ENCODE assay signal across 29 cellular contexts in the genomic region with DNA sequence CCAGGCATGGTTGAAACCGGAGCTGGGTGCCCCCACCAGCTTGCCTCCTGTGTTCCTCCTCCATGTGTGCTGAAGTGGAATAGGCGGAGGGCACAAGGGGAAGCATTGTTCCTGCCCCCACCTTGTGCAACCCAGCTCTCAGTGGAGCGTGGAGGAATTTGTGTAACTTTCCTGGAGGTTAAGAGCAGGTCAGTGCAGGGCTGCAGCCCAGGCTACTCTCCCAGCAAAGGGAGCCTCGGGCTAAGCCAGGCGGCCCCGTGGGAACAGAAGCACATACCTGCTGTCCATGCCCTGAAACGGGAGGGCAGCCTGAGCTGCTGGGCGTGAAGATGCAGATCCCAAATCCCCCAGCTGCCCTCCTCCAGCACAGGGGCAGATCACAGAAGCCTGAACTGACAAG.
DNase-seq lines count a peak whose midpoint lies in the region; ATAC-seq, FAIRE-seq and TF ChIP-seq lines count a peak whose summit lies in the region.
"Had no signal": no experiment of that assay in that cellular context is flagged by ENCODE, and none has a peak within 500 bp of the region (broad histone marks: within the 10 kb centered on the region; RNA-seq: fewer than 3 reads in every experiment).

No MANE protein-coding gene starts in this region.

- POLR2A ChIA-PET in HepG2 (lab: Yijun Ruan, JAX): no interaction called here

- 2% methylated on average over 7 of the region's 8 CpGs for WGBS in HepG2 (ENCODE audit: low lambda C conversion rate)
- 27% methylated on average over 3 of the region's 8 CpGs for WGBS in right lobe of liver (ENCODE audit: insufficient coverage, low coverage, low lambda C conversion rate, missing lambda C conversion rate)
- WGBS in thyroid gland, 2 donors: 0 to 10% methylated on average over 2 to 8 of the region's 8 CpGs

- H4K20me1 ChIP-seq in HepG2 (ENCODE audit: insufficient read depth, low read length): no peaks in the 10 kb centered on the region

- ATAC-seq in HepG2 (peak; percentile 82), right lobe of liver (no peak)
- ATAC-seq: activated CD8-positive, alpha-beta memory T cell treated with anti-CD3 and anti-CD28 coated beads, Interleukin-2, amount 10 ng/mL, durations not matched to agents 7 days and 5 days; activated T-cell treated with anti-CD3 and anti-CD28 coated beads, Interleukin-2, amount 50 U/mL, for 72 hours; body of pancreas; gastroesophageal sphincter; naive thymus-derived CD8-positive, alpha-beta T cell; Panc1 had no signal

- in situ Hi-C loops in HepG2 (cut with HindIII; ENCODE audit: extremely low pct_ligation_motif_present, low pct_unique_long_range_greater_than_20kb): no loop called here

- H3K27ac ChIP-seq in HepG2 (ENCODE audit: extremely low read length, insufficient read depth, low read length): no peak overlapping the region
- H3K27ac ChIP-seq in right lobe of liver: no peak overlapping the region
- no peak overlapping the region for H3K27ac ChIP-seq in thyroid gland
- H3K27ac ChIP-seq: adrenal gland, body of pancreas, dorsolateral prefrontal cortex, gastroesophageal sphincter, ovary, upper lobe of left lung had no signal

- H3K4me1 ChIP-seq in HepG2 (ENCODE audit: insufficient read depth, low read length) (peaks cover 11% of the 10 kb centered on the region), right lobe of liver (no peaks in the 10 kb centered on the region), thyroid gland (peaks cover 11 to 18% of the 10 kb centered on the region in 2 donors)
- H3K4me1 ChIP-seq: adrenal gland, body of pancreas, gastroesophageal sphincter, upper lobe of left lung had no signal

- CTCF ChIA-PET in HepG2 (lab: Yijun Ruan, JAX; ENCODE audit: low intra/inter-chr PET ratio, low total read pairs): no interaction called here

- intact Hi-C loops in HepG2 (cut with micrococcal nuclease; ENCODE audit: unreplicated experiment): no loop called here
- intact Hi-C loops in right lobe of liver (cut with DNase I): no loop called here
- intact Hi-C loops in thyroid gland (cut with DNase I): no loop called here

- TF ChIP-seq RAD21 in HepG2 (CRISPR knock-in tag; IDR thresholded peaks at IDR 0.05): no peak

- peak; percentile 71 for DNase-seq in HepG2 (ENCODE audit: low spot score)
- no peak for DNase-seq in right lobe of liver
- DNase-seq in NCI-H510A treated with DMSO at 0.1 percent for 48 hours (lab: John Stamatoyannopoulos, UW): peak; percentile 41
- peak; percentile 62 for DNase-seq in iPS-NIHi11 (ENCODE audit: low spot score)
- peak; percentile 59 to 65 for DNase-seq in thyroid gland
- no peak for DNase-seq in D341Med (ENCODE audit: low spot score)
- DNase-seq in occipital lobe (lab: John Stamatoyannopoulos, UW): no peak
- no peak for DNase-seq in stimulated activated naive CD4-positive, alpha-beta T cell treated with Interleukin-2 at 50 U/mL for 16 hours (lab: John Stamatoyannopoulos, UW)
- DNase-seq: activated CD4-positive, alpha-beta T cell treated with anti-CD3 and anti-CD28 coated beads, Interleukin-2, amount 50 U/mL, for 1 hour; activated CD8-positive, alpha-beta memory T cell treated with anti-CD3 and anti-CD28 coated beads, Interleukin-2, amount 10 ng/mL, durations not matched to agents 7 days and 5 days; activated naive CD4-positive, alpha-beta T cell treated with Interleukin-2 at 50 U/mL for 16 hours; activated T-cell treated with anti-CD3 and anti-CD28 coated beads, Interleukin-2, amount 50 U/mL, for 72 hours; adrenal gland; body of pancreas; DND-41; dorsolateral prefrontal cortex; Kasumi-1; naive thymus-derived CD8-positive, alpha-beta T cell; NCI-H1694; NCI-H226; NK-92 treated with Interleukin-12 subunit alpha and Interleukin-12 subunit beta, amount 100 ng/mL, for 24 hours; ovary; SHP77 treated with DMSO at 0.1 percent for 48 hours; stimulated activated CD4-positive, alpha-beta T cell treated with anti-CD3 and anti-CD28 coated beads, Interleukin-2, amount 100 ng/mL, for 24 hours; SW 1271; upper lobe of left lung had no signal

- H3K4me2 ChIP-seq in HepG2 (ENCODE audit: low read depth, low read length): no peak overlapping the region; the same call in 1 of the 2 replicates

- no peak for TF ChIP-seq EP300 in HepG2 (IDR thresholded peaks at IDR 0.05; ENCODE audit: low read depth in 2 of 2, low read length in 2 of 2)
- no peak for TF ChIP-seq EP300 in HepG2 (CRISPR knock-in tag; IDR thresholded peaks at IDR 0.05; ENCODE audit: borderline replicate concordance)

- H3K79me2 ChIP-seq in HepG2 (ENCODE audit: insufficient read depth, low read length): no peaks in the 10 kb centered on the region

- H3K27me3 ChIP-seq in HepG2 (ENCODE audit: control insufficient read depth in 1 of 2, insufficient read depth in 2 of 2, low read length in 2 of 2) (peaks cover 0 to 4% of the 10 kb centered on the region in 2 experiments; a peak in 1 of 5 replicates), right lobe of liver (no peaks in the 10 kb centered on the region), thyroid gland (no peaks in the 10 kb centered on the region)
- H3K27me3 ChIP-seq: body of pancreas, ovary, upper lobe of left lung had no signal

- TF ChIP-seq POLR2A in HepG2 (IDR thresholded peaks at IDR 0.05; ENCODE audit: insufficient read depth in 1 of 2, low read depth in 2 of 2, low read length in 2 of 2) (no peak), right lobe of liver (IDR thresholded peaks at IDR 0.05) (no peak), thyroid gland (IDR thresholded peaks at IDR 0.05) (no peak)

- H3K9me3 ChIP-seq in HepG2 (ENCODE audit: low read length): no peaks in the 10 kb centered on the region
- no peaks in the 10 kb centered on the region for H3K9me3 ChIP-seq in right lobe of liver
- no peaks in the 10 kb centered on the region for H3K9me3 ChIP-seq in thyroid gland
- H3K9me3 ChIP-seq: adrenal gland, body of pancreas, gastroesophageal sphincter, ovary, upper lobe of left lung had no signal

- no peak overlapping the region for H2AFZ ChIP-seq in HepG2 (ENCODE audit: low read length)

- H3K36me3 ChIP-seq in HepG2 (replicated peaks in 1 of 2; ENCODE audit: control insufficient read depth in 1 of 2, insufficient read depth in 2 of 2, low read length in 2 of 2) (no peaks in the 10 kb centered on the region), right lobe of liver (no peaks in the 10 kb centered on the region), thyroid gland (no peaks in the 10 kb centered on the region)
- H3K36me3 ChIP-seq: adrenal gland, gastroesophageal sphincter, ovary, upper lobe of left lung had no signal

- no peak overlapping the region for H3K9ac ChIP-seq in HepG2 (ENCODE audit: insufficient read depth, low read depth, low read length)

- H3K4me3 ChIP-seq in HepG2 (replicated peaks in 1 of 3; ENCODE audit: insufficient read depth in 1 of 3, low read depth in 2 of 3, low read length in 3 of 3) (no peak overlapping the region), right lobe of liver (no peak overlapping the region), thyroid gland (replicated peaks in 1 of 3) (no peak overlapping the region)
- H3K4me3 ChIP-seq: adrenal gland, body of pancreas, dorsolateral prefrontal cortex, gastroesophageal sphincter, ovary, upper lobe of left lung had no signal

- no TSS peak for BruUV-seq in HepG2 (replicated peaks; lab: Mats Ljungman, UMichigan)

- no peak for FAIRE-seq in HepG2 (lab: Jason Lieb, UNC)
- FAIRE-seq: GM19239 had no signal

- TF ChIP-seq CTCF in HepG2 (CRISPR knock-in tag; IDR thresholded peaks at IDR 0.05): no peak
- TF ChIP-seq CTCF in right lobe of liver (IDR thresholded peaks at IDR 0.05): no peak
- no peak for TF ChIP-seq CTCF in thyroid gland (IDR thresholded peaks at IDR 0.05)

TF ChIP-seq in HepG2, 621 proteins besides CTCF, POLR2A, EP300 and RAD21 (continues in another document):
- TF ChIP-seq ZNF788 (CRISPR knock-in tag; IDR thresholded peaks at IDR 0.05; ENCODE audit: borderline replicate concordance): no peak
- TF ChIP-seq ARNT2 (CRISPR knock-in tag; IDR thresholded peaks at IDR 0.05; ENCODE audit: low read depth): no peak
- no peak for TF ChIP-seq SOX6 (IDR thresholded peaks at IDR 0.05)
- 0 out of 2 replicates have a peak, but pooled peaks have one; percentile 16 for TF ChIP-seq SOX6 (CRISPR knock-in tag; IDR thresholded peaks at IDR 0.05)
- TF ChIP-seq ZNF496 (CRISPR knock-in tag; IDR thresholded peaks at IDR 0.05; ENCODE audit: insufficient replicate concordance): no peak
- TF ChIP-seq GATAD2A (CRISPR knock-in tag; IDR thresholded peaks at IDR 0.05): 0 out of 2 replicates have a peak, but pooled peaks have one; percentile 15
- no peak for TF ChIP-seq ZC3H4 (CRISPR knock-in tag; IDR thresholded peaks at IDR 0.05; ENCODE audit: borderline replicate concordance)
- TF ChIP-seq, protein P1, sequence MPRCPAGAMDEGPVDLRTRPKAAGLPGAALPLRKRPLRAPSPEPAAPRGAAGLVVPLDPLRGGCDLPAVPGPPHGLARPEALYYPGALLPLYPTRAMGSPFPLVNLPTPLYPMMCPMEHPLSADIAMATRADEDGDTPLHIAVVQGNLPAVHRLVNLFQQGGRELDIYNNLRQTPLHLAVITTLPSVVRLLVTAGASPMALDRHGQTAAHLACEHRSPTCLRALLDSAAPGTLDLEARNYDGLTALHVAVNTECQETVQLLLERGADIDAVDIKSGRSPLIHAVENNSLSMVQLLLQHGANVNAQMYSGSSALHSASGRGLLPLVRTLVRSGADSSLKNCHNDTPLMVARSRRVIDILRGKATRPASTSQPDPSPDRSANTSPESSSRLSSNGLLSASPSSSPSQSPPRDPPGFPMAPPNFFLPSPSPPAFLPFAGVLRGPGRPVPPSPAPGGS (CRISPR knock-in tag; IDR thresholded peaks at IDR 0.05): no peak
- TF ChIP-seq ZNF256 (CRISPR knock-in tag; conservative IDR thresholded peaks at IDR 0.05): no peak
- TF ChIP-seq, protein P2, sequence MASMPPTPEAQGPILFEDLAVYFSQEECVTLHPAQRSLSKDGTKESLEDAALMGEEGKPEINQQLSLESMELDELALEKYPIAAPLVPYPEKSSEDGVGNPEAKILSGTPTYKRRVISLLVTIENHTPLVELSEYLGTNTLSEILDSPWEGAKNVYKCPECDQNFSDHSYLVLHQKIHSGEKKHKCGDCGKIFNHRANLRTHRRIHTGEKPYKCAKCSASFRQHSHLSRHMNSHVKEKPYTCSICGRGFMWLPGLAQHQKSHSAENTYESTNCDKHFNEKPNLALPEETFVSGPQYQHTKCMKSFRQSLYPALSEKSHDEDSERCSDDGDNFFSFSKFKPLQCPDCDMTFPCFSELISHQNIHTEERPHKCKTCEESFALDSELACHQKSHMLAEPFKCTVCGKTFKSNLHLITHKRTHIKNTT (CRISPR knock-in tag; IDR thresholded peaks at IDR 0.05): no peak
- TF ChIP-seq SYNCRIP (IDR thresholded peaks at IDR 0.05; ENCODE audit: insufficient read depth, low read depth, low read length): no peak
- TF ChIP-seq NR1H2 (CRISPR knock-in tag; IDR thresholded peaks at IDR 0.05; ENCODE audit: borderline replicate concordance, low read depth): no peak
- TF ChIP-seq RFXAP (CRISPR knock-in tag; IDR thresholded peaks at IDR 0.05; ENCODE audit: borderline replicate concordance): no peak
- TF ChIP-seq ZNF598 (CRISPR knock-in tag; IDR thresholded peaks at IDR 0.05; ENCODE audit: borderline replicate concordance): no peak
- no peak for TF ChIP-seq PPARG (CRISPR knock-in tag; conservative IDR thresholded peaks at IDR 0.05)

Comparison
In these comparisons a context has a peak if more than half of its experiments do, and no peak if none do; other contexts are left out.
1. DNase-seq: peak in HepG2 (single experiment), NCI-H510A treated with DMSO at 0.1 percent for 48 hours (single experiment), iPS-NIHi11 (single experiment) and thyroid gland (2 of 2); none in right lobe of liver (0 of 3), D341Med (single experiment), occipital lobe (single experiment) and stimulated activated naive CD4-positive, alpha-beta T cell treated with Interleukin-2 at 50 U/mL for 16 hours (single experiment).